Comparison of ENCODE assay signal across 9 cellular contexts in genomic region chr11:67268684-67269268, GRCh38. TPM values are rescaled to one million over a fixed set of nuclear protein-coding genes. Genes with fewer than 3 reads are reported as not detected.
DNase-seq lines count a peak whose midpoint lies in the region; ATAC-seq and TF ChIP-seq lines count a peak whose summit lies in the region.
"Had no signal": no experiment of that assay in that cellular context is flagged by ENCODE, and none has a peak within 500 bp of the region (broad histone marks: within the 10 kb centered on the region; RNA-seq: fewer than 3 reads in every experiment).

No MANE protein-coding gene starts in this region.

- H3K9me3 Mint-ChIP-seq in activated CD8-positive, alpha-beta T cell treated with anti-CD3 and anti-CD28 coated beads for 36 hours: no peaks in the 10 kb centered on the region
- no peaks in the 10 kb centered on the region for H3K9me3 Mint-ChIP-seq in immature natural killer cell

- H3K27me3 ChIP-seq in H7 (ENCODE audit: control insufficient read depth, insufficient read depth, low read length): peaks cover 2% of the 10 kb centered on the region; the same call in 1 of the 2 replicates

- POLR2A ChIA-PET in activated CD8-positive, alpha-beta T cell treated with anti-CD3 and anti-CD28 coated beads for 36 hours (lab: Charles Lee): interaction anchor here (0.6 to 19.8 kb wide), 12 partner anchors 11 to 169 kb away, joined by 3 to 308 read pairs (median 6); partner anchors contain the start of genes ANKRD13D and PTPRCAP

- no peak overlapping the region for H3K4me3 ChIP-seq in H7 (ENCODE audit: insufficient read depth, low read depth, low read length)
- peak overlapping the region in 6 of 7 experiments; percentile 3 to 99 (median 94) for H3K4me3 ChIP-seq in skin epidermis

- H3K36me3 Mint-ChIP-seq in activated CD8-positive, alpha-beta T cell treated with anti-CD3 and anti-CD28 coated beads for 36 hours (ENCODE audit: low read depth): peaks cover 62% of the 10 kb centered on the region
- H3K36me3 Mint-ChIP-seq in immature natural killer cell: peaks cover 4 to 22% (median 12%) of the 10 kb centered on the region in 3 donors

- peak overlapping the region; percentile 90 for H3K4me3 Mint-ChIP-seq in activated CD8-positive, alpha-beta T cell treated with anti-CD3 and anti-CD28 coated beads for 36 hours
- H3K4me3 Mint-ChIP-seq in immature natural killer cell: peak overlapping the region; percentile 98

- TF ChIP-seq CTCF in activated CD8-positive, alpha-beta T cell treated with anti-CD3 and anti-CD28 coated beads for 36 hours (IDR thresholded peaks at IDR 0.05): no peak

- DNase-seq in H7 (peak; percentile 42), immature natural killer cell (no peak), HuH-7 (ENCODE audit: low spot score) (no peak), NCI-H1417 (lab: John Stamatoyannopoulos, UW) (no peak), NCI-H345 treated with DMSO at 0.1 percent for 48 hours (lab: John Stamatoyannopoulos, UW; ENCODE audit: unreplicated experiment) (no peak), middle frontal gyrus (ENCODE audit: extremely low spot score, low spot score) (no peak)
- DNase-seq in activated CD8-positive, alpha-beta T cell treated with anti-CD3 and anti-CD28 coated beads for 36 hours: no peak
- DNase-seq: occipital lobe had no signal

- peak overlapping the region in 20 of 21 experiments; percentile 67 to 100 (median 94) for H3K27ac ChIP-seq in skin epidermis

- H3K27ac Mint-ChIP-seq in activated CD8-positive, alpha-beta T cell treated with anti-CD3 and anti-CD28 coated beads for 36 hours: peak overlapping the region; percentile 97
- peak overlapping the region; percentile 96 to 99 (median 98) for H3K27ac Mint-ChIP-seq in immature natural killer cell

- no peak for ATAC-seq in activated CD8-positive, alpha-beta T cell treated with anti-CD3 and anti-CD28 coated beads for 36 hours

- peaks cover 5% of the 10 kb centered on the region for H3K36me3 ChIP-seq in H7 (replicated peaks; ENCODE audit: control insufficient read depth, insufficient read depth, low read length)

- intact Hi-C loops in activated CD8-positive, alpha-beta T cell treated with anti-CD3 and anti-CD28 coated beads for 36 hours (cut with micrococcal nuclease): loop anchor here (2.0 kb wide), 1 partner anchor 48 kb away; no protein-coding TSS in a partner anchor

- CTCF ChIA-PET in activated CD8-positive, alpha-beta T cell treated with anti-CD3 and anti-CD28 coated beads for 36 hours (lab: Charles Lee): interaction anchor here (1.0 to 7.1 kb wide), 8 partner anchors 9 to 360 kb away, joined by 3 to 65 read pairs (median 10); partner anchors contain the start of genes ANKRD13D and TBC1D10C

- peaks cover 64% of the 10 kb centered on the region for H3K4me1 Mint-ChIP-seq in activated CD8-positive, alpha-beta T cell treated with anti-CD3 and anti-CD28 coated beads for 36 hours (ENCODE audit: low read depth)
- H3K4me1 Mint-ChIP-seq in immature natural killer cell: peaks cover 71 to 80% of the 10 kb centered on the region in 2 donors

- no peaks in the 10 kb centered on the region for H3K27me3 Mint-ChIP-seq in activated CD8-positive, alpha-beta T cell treated with anti-CD3 and anti-CD28 coated beads for 36 hours
- H3K27me3 Mint-ChIP-seq in immature natural killer cell (ENCODE audit: low read depth in 3 of 3): peaks cover 30 to 44% (median 39%) of the 10 kb centered on the region in 3 donors

RNA-seq across cellular contexts. Expression of gene GRK2, which starts 2.5 kb away (rescaled TPM):
- 73.8 and 82.1 TPM in 2 replicates for total RNA-seq in H7 (2014; rRNA removed; shearing (Covaris generic))
- 100 to 1,000 TPM; 303 to 305 TPM for total RNA-seq in activated CD8-positive, alpha-beta T cell treated with anti-CD3 and anti-CD28 coated beads for 36 hours
- polyA plus RNA-seq in immature natural killer cell: 10 to 100 TPM; 15.2 to 25.9 (median 22.9) TPM

RNA-seq across cellular contexts. Expression of gene ANKRD13D, which starts 20.3 kb away (rescaled TPM):
- total RNA-seq in H7 (2014; rRNA removed; shearing (Covaris generic)): 29.1 and 32.2 TPM in 2 replicates
- 10 to 100 TPM; 75.4 to 78.7 TPM for total RNA-seq in activated CD8-positive, alpha-beta T cell treated with anti-CD3 and anti-CD28 coated beads for 36 hours
- polyA plus RNA-seq in immature natural killer cell: 10 to 100 TPM; 12.4 to 26.7 (median 14.2) TPM

RNA-seq across cellular contexts. Expression of gene SSH3, which starts 34.6 kb away (rescaled TPM):
- total RNA-seq in H7 (2014; rRNA removed; shearing (Covaris generic)): 23.6 and 30.2 TPM in 2 replicates
- 1 to 10 TPM; 7.4 to 9.1 TPM for total RNA-seq in activated CD8-positive, alpha-beta T cell treated with anti-CD3 and anti-CD28 coated beads for 36 hours
- polyA plus RNA-seq in immature natural killer cell: 1 to 10 TPM; 1.1 to 4.8 (median 2.3) TPM
